1 cellular context compared by ENCODE assay signal in the genomic region with DNA sequence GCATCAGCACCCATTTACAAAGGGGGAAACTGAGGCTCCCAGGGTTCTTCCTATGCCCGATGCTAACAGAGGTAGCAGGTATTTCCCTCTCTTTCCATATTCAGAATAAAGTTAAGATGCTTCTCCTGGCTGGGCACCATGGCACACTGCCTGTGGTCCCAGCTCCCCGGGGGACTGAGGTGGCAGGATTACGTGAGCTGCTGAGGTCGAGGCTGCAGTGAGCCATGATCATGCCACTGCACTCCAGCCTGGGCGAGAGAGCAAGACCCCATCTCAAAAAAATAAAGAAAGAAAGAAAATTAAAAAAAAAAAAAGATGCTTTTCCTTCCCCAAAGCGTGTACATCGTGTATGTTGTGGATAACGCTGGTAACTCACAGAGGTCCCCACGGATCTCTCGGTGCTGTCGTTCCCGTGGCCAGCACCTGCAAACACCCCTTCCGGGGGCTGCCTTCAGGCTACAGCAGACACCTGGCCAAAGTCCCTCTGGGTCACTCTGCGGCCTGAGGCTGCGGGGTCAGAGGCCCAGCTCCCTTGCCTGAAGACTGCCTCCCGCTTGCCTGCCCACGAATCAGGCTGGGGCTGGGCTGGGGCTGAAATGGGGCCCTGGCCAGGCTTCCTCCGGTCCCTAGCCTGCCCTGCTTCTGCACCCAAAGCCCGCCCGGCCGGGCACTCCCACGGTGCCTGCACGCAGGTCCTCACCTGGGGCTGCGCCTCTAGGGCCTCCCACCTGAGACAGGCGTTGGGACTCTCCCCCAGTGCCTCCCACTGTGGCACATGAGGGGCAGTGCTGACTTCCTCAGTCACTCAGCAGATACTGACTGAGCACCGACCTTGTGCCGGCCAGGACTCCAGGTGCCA.
TF ChIP-seq lines count a peak whose summit lies in the region.

No MANE protein-coding gene starts in this region.

TF ChIP-seq in IMR-90, 13 proteins besides CTCF, POLR2A, EP300 and RAD21:
- TF ChIP-seq NFE2L2 (IDR thresholded peaks at IDR 0.05; ENCODE audit: low read depth, low read length) (no peak), FOS (IDR thresholded peaks at IDR 0.05; ENCODE audit: low read depth, low read length) (no peak), RFX5 (IDR thresholded peaks at IDR 0.05; ENCODE audit: low read depth, low read length) (no peak), BHLHE40 (IDR thresholded peaks at IDR 0.05; ENCODE audit: low read depth, low read length) (no peak), CHD1 (IDR thresholded peaks at IDR 0.05; ENCODE audit: low read depth, low read length) (no peak)
- TF ChIP-seq, protein P1, sequence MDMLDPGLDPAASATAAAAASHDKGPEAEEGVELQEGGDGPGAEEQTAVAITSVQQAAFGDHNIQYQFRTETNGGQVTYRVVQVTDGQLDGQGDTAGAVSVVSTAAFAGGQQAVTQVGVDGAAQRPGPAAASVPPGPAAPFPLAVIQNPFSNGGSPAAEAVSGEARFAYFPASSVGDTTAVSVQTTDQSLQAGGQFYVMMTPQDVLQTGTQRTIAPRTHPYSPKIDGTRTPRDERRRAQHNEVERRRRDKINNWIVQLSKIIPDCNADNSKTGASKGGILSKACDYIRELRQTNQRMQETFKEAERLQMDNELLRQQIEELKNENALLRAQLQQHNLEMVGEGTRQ (IDR thresholded peaks at IDR 0.05; ENCODE audit: low read depth, low read length) = no peak
